21 cellular contexts compared by ENCODE assay signal in the genomic region with DNA sequence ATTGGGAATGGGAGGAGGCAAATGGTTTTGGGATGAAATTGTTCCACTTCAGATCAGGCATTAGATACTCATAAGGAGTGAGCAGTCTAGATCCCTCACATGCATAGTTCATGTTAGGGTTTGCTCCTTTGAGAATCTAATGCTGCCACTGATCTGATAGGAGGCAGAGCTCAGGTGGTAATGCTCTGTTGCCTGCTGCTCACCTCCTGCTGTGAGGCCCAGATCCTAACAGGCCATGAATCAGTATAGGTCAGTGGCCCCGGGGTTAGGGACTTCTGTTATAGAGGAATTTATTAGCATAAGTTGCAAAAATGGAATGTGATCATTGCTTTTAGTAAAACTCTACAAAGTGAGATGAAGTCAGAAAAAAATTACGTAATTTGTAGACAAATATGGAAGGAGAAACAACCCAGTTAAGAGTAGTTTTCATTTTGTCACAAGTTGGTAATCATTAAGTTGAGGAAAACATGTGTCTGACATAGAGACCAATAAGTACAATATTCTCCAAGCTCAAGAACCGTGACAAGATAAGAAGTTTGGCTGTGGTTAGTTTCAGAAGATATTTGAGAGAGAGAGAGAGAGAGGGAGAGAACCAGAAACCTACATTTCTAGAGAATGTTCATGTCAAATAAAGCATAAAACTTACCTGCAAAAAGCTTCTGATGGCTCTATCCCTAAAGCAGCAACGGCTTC.
DNase-seq lines count a peak whose midpoint lies in the region; ATAC-seq, FAIRE-seq and TF ChIP-seq lines count a peak whose summit lies in the region.
"Had no signal": no experiment of that assay in that cellular context is flagged by ENCODE, and none has a peak within 500 bp of the region (broad histone marks: within the 10 kb centered on the region; RNA-seq: fewer than 3 reads in every experiment).

No MANE protein-coding gene starts in this region.

- no peaks in the 10 kb centered on the region for H3K79me2 ChIP-seq in mesendoderm (ENCODE audit: control insufficient read depth, insufficient read depth, low read length)

- no peak overlapping the region for H3K4me3 ChIP-seq in mesendoderm (ENCODE audit: low read length)
- no peak overlapping the region for H3K4me3 ChIP-seq in pancreas
- H3K4me3 ChIP-seq: GM23248 had no signal

- CTCF ChIA-PET in WTC11 (lab: Charles Lee) = no interaction called here
- CTCF ChIA-PET in activated CD4-positive, alpha-beta memory T cell treated with anti-CD3 and anti-CD28 coated beads for 36 hours (lab: Charles Lee) = no interaction called here

- H3K27ac ChIP-seq in mesendoderm (ENCODE audit: low read depth, low read length) = no peak overlapping the region
- H3K27ac ChIP-seq in pancreas = no peak overlapping the region
- H3K27ac ChIP-seq: C4-2B, GM23248 had no signal

- intact Hi-C loops in activated CD4-positive, alpha-beta memory T cell treated with anti-CD3 and anti-CD28 coated beads for 36 hours (cut with micrococcal nuclease) = no loop called here
- intact Hi-C loops in pancreas (cut with DNase I) = no loop called here

- H3K56ac ChIP-seq in mesendoderm (ENCODE audit: low read length) = no peak overlapping the region

- H3K4me1 ChIP-seq in mesendoderm (ENCODE audit: control insufficient read depth, low read depth, low read length) (no peaks in the 10 kb centered on the region), pancreas (no peaks in the 10 kb centered on the region)
- H3K4me1 ChIP-seq: Caco-2 had no signal

- ATAC-seq in GM18870 (IDR thresholded peaks at IDR 0.05; ENCODE audit: unreplicated experiment) (peak; percentile 58), HG02759 (IDR thresholded peaks at IDR 0.05; ENCODE audit: unreplicated experiment) (peak; percentile 65), WTC11 (peak; percentile 39; the same call in 1 of the 2 replicates), pancreas (no peak)
- ATAC-seq: HCT116 had no signal

- H3K27me3 Mint-ChIP-seq in WTC11 (ENCODE audit: low read depth) = no peaks in the 10 kb centered on the region
- no peaks in the 10 kb centered on the region for H3K27me3 Mint-ChIP-seq in activated CD4-positive, alpha-beta memory T cell treated with anti-CD3 and anti-CD28 coated beads for 36 hours
- H3K27me3 Mint-ChIP-seq: CD4-positive, alpha-beta T cell had no signal

- no peaks in the 10 kb centered on the region for H3K9me3 ChIP-seq in pancreas
- H3K9me3 ChIP-seq: Caco-2 had no signal

- no peak overlapping the region for H3K27ac Mint-ChIP-seq in WTC11
- H3K27ac Mint-ChIP-seq in activated CD4-positive, alpha-beta memory T cell treated with anti-CD3 and anti-CD28 coated beads for 36 hours = no peak overlapping the region
- H3K27ac Mint-ChIP-seq: CD4-positive, alpha-beta T cell; HFFc6 had no signal

- H3K9me3 Mint-ChIP-seq in WTC11 = peaks cover 9% of the 10 kb centered on the region
- peaks cover 9% of the 10 kb centered on the region for H3K9me3 Mint-ChIP-seq in activated CD4-positive, alpha-beta memory T cell treated with anti-CD3 and anti-CD28 coated beads for 36 hours

- H3K27me3 ChIP-seq in mesendoderm (ENCODE audit: insufficient read depth, low read length, poor library complexity) = no peaks in the 10 kb centered on the region
- no peaks in the 10 kb centered on the region for H3K27me3 ChIP-seq in pancreas

- no peak for FAIRE-seq in pancreas (lab: Jason Lieb, UNC)
- FAIRE-seq: D721Med, G401.6, GM12891, GM18507 had no signal

- no peak overlapping the region for H4K5ac ChIP-seq in mesendoderm (ENCODE audit: low read length)

- no peaks in the 10 kb centered on the region for H3K79me1 ChIP-seq in mesendoderm (ENCODE audit: low read length)

- H3K36me3 ChIP-seq in mesendoderm (ENCODE audit: control insufficient read depth, insufficient read depth, low read length) = no peaks in the 10 kb centered on the region
- H3K36me3 ChIP-seq in pancreas = no peaks in the 10 kb centered on the region

- no peaks in the 10 kb centered on the region for H3K4me1 Mint-ChIP-seq in WTC11
- no peaks in the 10 kb centered on the region for H3K4me1 Mint-ChIP-seq in activated CD4-positive, alpha-beta memory T cell treated with anti-CD3 and anti-CD28 coated beads for 36 hours (ENCODE audit: low read depth)

- H2AK5ac ChIP-seq in mesendoderm (ENCODE audit: low read length) = no peak overlapping the region

- POLR2A ChIA-PET in WTC11 (lab: Charles Lee) = no interaction called here
- POLR2A ChIA-PET in activated CD4-positive, alpha-beta memory T cell treated with anti-CD3 and anti-CD28 coated beads for 36 hours (lab: Charles Lee) = no interaction called here

- no peak overlapping the region for H2BK120ac ChIP-seq in mesendoderm (ENCODE audit: low read depth, low read length)

- WGBS in mesendoderm (ENCODE audit: extremely low coverage, insufficient coverage, low lambda C conversion rate) = no CpG with 5 or more reads among the region's 4 CpGs
- 39 to 55% methylated on average over 4 of the region's 4 CpGs for WGBS in pancreas, 2 donors

- no peak overlapping the region for H3K4me2 ChIP-seq in mesendoderm (ENCODE audit: low read length)

- TF ChIP-seq CTCF in WTC11 (IDR thresholded peaks at IDR 0.05) (no peak), pancreas (IDR thresholded peaks at IDR 0.05) (no peak)

- H3K9ac ChIP-seq in mesendoderm (ENCODE audit: low read length) = no peak overlapping the region
- H3K9ac ChIP-seq: GM23248 had no signal

- H4K8ac ChIP-seq in mesendoderm (ENCODE audit: low read depth, low read length) = no peak overlapping the region

- peak; percentile 13 for DNase-seq in WTC11 (ENCODE audit: low spot score)
- DNase-seq in mesendoderm = peak; percentile 13
- no peak for DNase-seq in activated naive CD4-positive, alpha-beta T cell treated with anti-CD3 and anti-CD28 coated beads, Interleukin-2, amount 50 U/mL, for 16 hours
- DNase-seq in SIG-M5 treated with dmso at 0.1 percent for 504 hours (lab: John Stamatoyannopoulos, UW; ENCODE audit: unreplicated experiment) = no peak
- DNase-seq in activated CD4-positive, alpha-beta memory T cell treated with anti-CD3 and anti-CD28 coated beads for 36 hours = no peak
- DNase-seq in pancreas = no peak
- DNase-seq: ACHN; Caco-2; CD4-positive, alpha-beta T cell; GM23248; H7; HFFc6; KG1 had no signal

- H3K36me3 Mint-ChIP-seq in WTC11 = no peaks in the 10 kb centered on the region
- H3K36me3 Mint-ChIP-seq in activated CD4-positive, alpha-beta memory T cell treated with anti-CD3 and anti-CD28 coated beads for 36 hours = no peaks in the 10 kb centered on the region

- no peak overlapping the region for H3K4me3 Mint-ChIP-seq in WTC11
- H3K4me3 Mint-ChIP-seq in activated CD4-positive, alpha-beta memory T cell treated with anti-CD3 and anti-CD28 coated beads for 36 hours = no peak overlapping the region
- H3K4me3 Mint-ChIP-seq: CD4-positive, alpha-beta T cell; HFFc6 had no signal

- H3K23ac ChIP-seq in mesendoderm (ENCODE audit: low read length) = no peak overlapping the region

- no peak overlapping the region for H3K18ac ChIP-seq in mesendoderm (ENCODE audit: low read length)

- H3K4ac ChIP-seq in mesendoderm (ENCODE audit: low read depth, low read length) = no peak overlapping the region

- no peak overlapping the region for H2BK5ac ChIP-seq in mesendoderm (ENCODE audit: low read length)

- H2BK15ac ChIP-seq in mesendoderm (replicated peaks; ENCODE audit: low read depth) = no peak overlapping the region

TF ChIP-seq in WTC11, 78 proteins besides CTCF, POLR2A, EP300 and RAD21 (continues in another document):
- TF ChIP-seq ZNF317 (CRISPR knock-in tag; IDR thresholded peaks at IDR 0.05; ENCODE audit: borderline replicate concordance, low read depth) (no peak), ZNF396 (CRISPR knock-in tag; IDR thresholded peaks at IDR 0.05; ENCODE audit: borderline replicate concordance) (no peak), ZNF423 (CRISPR knock-in tag; IDR thresholded peaks at IDR 0.05) (no peak), TCF7 (CRISPR knock-in tag; IDR thresholded peaks at IDR 0.05; ENCODE audit: low read depth) (no peak), FOXK1 (CRISPR knock-in tag; IDR thresholded peaks at IDR 0.05) (no peak), NR3C1 (CRISPR knock-in tag; conservative IDR thresholded peaks at IDR 0.05; ENCODE audit: low read depth) (no peak)
- TF ChIP-seq, protein P1, sequence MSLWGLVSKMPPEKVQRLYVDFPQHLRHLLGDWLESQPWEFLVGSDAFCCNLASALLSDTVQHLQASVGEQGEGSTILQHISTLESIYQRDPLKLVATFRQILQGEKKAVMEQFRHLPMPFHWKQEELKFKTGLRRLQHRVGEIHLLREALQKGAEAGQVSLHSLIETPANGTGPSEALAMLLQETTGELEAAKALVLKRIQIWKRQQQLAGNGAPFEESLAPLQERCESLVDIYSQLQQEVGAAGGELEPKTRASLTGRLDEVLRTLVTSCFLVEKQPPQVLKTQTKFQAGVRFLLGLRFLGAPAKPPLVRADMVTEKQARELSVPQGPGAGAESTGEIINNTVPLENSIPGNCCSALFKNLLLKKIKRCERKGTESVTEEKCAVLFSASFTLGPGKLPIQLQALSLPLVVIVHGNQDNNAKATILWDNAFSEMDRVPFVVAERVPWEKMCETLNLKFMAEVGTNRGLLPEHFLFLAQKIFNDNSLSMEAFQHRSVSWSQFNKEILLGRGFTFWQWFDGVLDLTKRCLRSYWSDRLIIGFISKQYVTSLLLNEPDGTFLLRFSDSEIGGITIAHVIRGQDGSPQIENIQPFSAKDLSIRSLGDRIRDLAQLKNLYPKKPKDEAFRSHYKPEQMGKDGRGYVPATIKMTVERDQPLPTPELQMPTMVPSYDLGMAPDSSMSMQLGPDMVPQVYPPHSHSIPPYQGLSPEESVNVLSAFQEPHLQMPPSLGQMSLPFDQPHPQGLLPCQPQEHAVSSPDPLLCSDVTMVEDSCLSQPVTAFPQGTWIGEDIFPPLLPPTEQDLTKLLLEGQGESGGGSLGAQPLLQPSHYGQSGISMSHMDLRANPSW (CRISPR knock-in tag; conservative IDR thresholded peaks at IDR 0.05; ENCODE audit: low read depth) = no peak

Comparison
In these comparisons a context has a peak if more than half of its experiments do, and no peak if none do; other contexts are left out.
1. ATAC-seq: peak in GM18870 (single experiment), HG02759 (single experiment) and WTC11 (single experiment); none in pancreas (0 of 4).
2. DNase-seq: peak in WTC11 (single experiment) and mesendoderm (single experiment); none in activated naive CD4-positive, alpha-beta T cell treated with anti-CD3 and anti-CD28 coated beads, Interleukin-2, amount 50 U/mL, for 16 hours (single experiment), SIG-M5 treated with dmso at 0.1 percent for 504 hours (single experiment), activated CD4-positive, alpha-beta memory T cell treated with anti-CD3 and anti-CD28 coated beads for 36 hours (single experiment) and pancreas (0 of 6).